1 cellular context compared by ENCODE assay signal in the genomic region with DNA sequence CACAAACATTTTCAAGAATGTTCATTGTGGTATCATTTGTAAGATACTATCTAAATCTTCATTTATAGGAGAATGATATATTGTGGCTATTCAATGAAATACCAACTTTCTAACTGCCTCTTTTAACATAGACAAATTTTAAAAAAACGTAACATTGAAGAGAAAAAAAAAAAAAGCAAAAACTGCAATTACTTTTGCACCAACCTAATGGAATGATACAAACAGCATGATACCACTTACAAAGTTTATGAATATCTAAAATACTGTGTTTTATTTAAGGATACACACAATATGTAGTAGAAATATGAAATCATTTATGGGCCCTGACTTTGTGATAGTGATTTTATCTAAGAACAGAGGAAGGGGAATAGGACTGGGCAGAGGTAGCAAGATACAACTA.
TF ChIP-seq lines count a peak whose summit lies in the region.

No MANE protein-coding gene starts in this region.

TF ChIP-seq in endothelial cell of umbilical vein, 7 proteins besides CTCF, POLR2A, EP300 and RAD21 (continued from another document):
- TF ChIP-seq MYC (IDR thresholded peaks at IDR 0.05; ENCODE audit: low read depth, low read length), result no peak
- TF ChIP-seq JUN (IDR thresholded peaks at IDR 0.05; ENCODE audit: borderline replicate concordance, insufficient read depth, insufficient read length, low read depth), result no peak
- no peak for TF ChIP-seq EZH2 (IDR thresholded peaks at IDR 0.05; ENCODE audit: borderline replicate concordance, low read depth, low read length, severe bottlenecking)
- TF ChIP-seq GATA2 (IDR thresholded peaks at IDR 0.05; ENCODE audit: insufficient read depth, insufficient read length, low read depth, low read length), result no peak
